In genomic region chr7:55488804-55489340, GRCh38 we compare ENCODE assay signal across 17 cellular contexts.
DNase-seq lines count a peak whose midpoint lies in the region; ATAC-seq and TF ChIP-seq lines count a peak whose summit lies in the region.
"Had no signal": no experiment of that assay in that cellular context is flagged by ENCODE, and none has a peak within 500 bp of the region (broad histone marks: within the 10 kb centered on the region; RNA-seq: fewer than 3 reads in every experiment).

No MANE protein-coding gene starts in this region.

- H3K9me3 ChIP-seq in CD4-positive, alpha-beta memory T cell (ENCODE audit: control insufficient read depth in 1 of 2, low read length in 2 of 2) = no peaks in the 10 kb centered on the region
- H3K9me3 ChIP-seq in heart left ventricle = no peaks in the 10 kb centered on the region
- H3K9me3 ChIP-seq: BLaER1, psoas muscle, upper lobe of left lung had no signal

- H3K4me3 ChIP-seq in CD4-positive, alpha-beta memory T cell (ENCODE audit: low read length in 2 of 2) = no peak overlapping the region
- H3K4me3 ChIP-seq in heart left ventricle = no peak overlapping the region
- H3K4me3 ChIP-seq: BLaER1, psoas muscle, upper lobe of left lung had no signal

- peaks cover 31% of the 10 kb centered on the region for H3K36me3 Mint-ChIP-seq in T-helper 2 cell treated with Interferon-gamma antibody and Interleukin-4, amounts not matched to agents 5 μg/mL and 100 μg/mL, for 36 hours (ENCODE audit: low read depth)
- peaks cover 66 to 91% of the 10 kb centered on the region in 2 donors for H3K36me3 Mint-ChIP-seq in CD4-positive, alpha-beta memory T cell
- H3K36me3 Mint-ChIP-seq in activated T-helper 17 cell treated with anti-CD3 and anti-CD28 coated beads, Interleukin-2, amount 50 U/mL, for 72 hours (ENCODE audit: low read depth) = peaks cover 100% of the 10 kb centered on the region
- peaks cover 28% of the 10 kb centered on the region for H3K36me3 Mint-ChIP-seq in nephron (ENCODE audit: low read depth)

- H3K9me3 Mint-ChIP-seq in T-helper 2 cell treated with Interferon-gamma antibody and Interleukin-4, amounts not matched to agents 5 μg/mL and 100 μg/mL, for 36 hours = no peaks in the 10 kb centered on the region
- H3K9me3 Mint-ChIP-seq in CD4-positive, alpha-beta memory T cell = no peaks in the 10 kb centered on the region
- no peaks in the 10 kb centered on the region for H3K9me3 Mint-ChIP-seq in activated T-helper 17 cell treated with anti-CD3 and anti-CD28 coated beads, Interleukin-2, amount 50 U/mL, for 72 hours
- no peaks in the 10 kb centered on the region for H3K9me3 Mint-ChIP-seq in nephron

- CTCF ChIA-PET in CD4-positive, alpha-beta memory T cell (lab: Charles Lee; ENCODE audit: partially characterized antibody) = interaction anchor here (0.7 to 1.3 kb wide), 2 partner anchors 28 to 56 kb away, joined by 3 read pairs; no protein-coding TSS in a partner anchor
- CTCF ChIA-PET in RWPE1 (lab: Yijun Ruan, JAX) = interaction anchor here (0.6 kb wide), 1 partner anchor 454 kb away, joined by 4 read pairs; no protein-coding TSS in a partner anchor

- POLR2A ChIA-PET in CD4-positive, alpha-beta memory T cell (lab: Charles Lee; ENCODE audit: partially characterized antibody) = interaction anchor here (1.5 kb wide), 1 partner anchor 84 kb away, joined by 11 read pairs; the partner anchor contains the start of gene VOPP1
- POLR2A ChIA-PET in RWPE1 (lab: Yijun Ruan, JAX; ENCODE audit: low non-redundant PET) = no interaction called here

- H3K27me3 Mint-ChIP-seq in T-helper 2 cell treated with Interferon-gamma antibody and Interleukin-4, amounts not matched to agents 5 μg/mL and 100 μg/mL, for 36 hours (ENCODE audit: low read depth) = no peaks in the 10 kb centered on the region
- H3K27me3 Mint-ChIP-seq in CD4-positive, alpha-beta memory T cell = no peaks in the 10 kb centered on the region
- no peaks in the 10 kb centered on the region for H3K27me3 Mint-ChIP-seq in activated T-helper 17 cell treated with anti-CD3 and anti-CD28 coated beads, Interleukin-2, amount 50 U/mL, for 72 hours
- H3K27me3 Mint-ChIP-seq in nephron (ENCODE audit: low read depth) = no peaks in the 10 kb centered on the region

- peaks cover 40% of the 10 kb centered on the region for H3K4me1 ChIP-seq in CD4-positive, alpha-beta memory T cell (ENCODE audit: insufficient read depth, low read length)
- peaks cover 0 to 7% (median 0%) of the 10 kb centered on the region in 12 donors for H3K4me1 ChIP-seq in heart left ventricle
- H3K4me1 ChIP-seq: psoas muscle, upper lobe of left lung had no signal

- no peak for TF ChIP-seq POLR2A in heart left ventricle (IDR thresholded peaks at IDR 0.05)

- no peak overlapping the region for H3K4me3 Mint-ChIP-seq in T-helper 2 cell treated with Interferon-gamma antibody and Interleukin-4, amounts not matched to agents 5 μg/mL and 100 μg/mL, for 36 hours
- H3K4me3 Mint-ChIP-seq in CD4-positive, alpha-beta memory T cell = peak overlapping the region in 2 of 8 donors; percentile 21 to 35
- no peak overlapping the region for H3K4me3 Mint-ChIP-seq in activated T-helper 17 cell treated with anti-CD3 and anti-CD28 coated beads, Interleukin-2, amount 50 U/mL, for 72 hours
- H3K4me3 Mint-ChIP-seq in nephron = no peak overlapping the region

- TF ChIP-seq CTCF in nephron (IDR thresholded peaks at IDR 0.05; ENCODE audit: unreplicated experiment in 3 of 3) (no peak), RWPE1 (conservative IDR thresholded peaks at IDR 0.05; ENCODE audit: low read depth) (no peak), heart left ventricle (IDR thresholded peaks at IDR 0.05) (no peak)

- ATAC-seq in activated T-helper 17 cell treated with anti-CD3 and anti-CD28 coated beads, Interleukin-2, amount 50 U/mL, for 72 hours (replicated peaks) = no peak
- no peak for ATAC-seq in heart left ventricle
- ATAC-seq: HepG2, left colon, psoas muscle had no signal

- no peaks in the 10 kb centered on the region for H3K27me3 ChIP-seq in CD4-positive, alpha-beta memory T cell (ENCODE audit: insufficient read depth, low read length)
- H3K27me3 ChIP-seq in heart left ventricle = no peaks in the 10 kb centered on the region
- H3K27me3 ChIP-seq: BLaER1, brain microvascular endothelial cell, upper lobe of left lung had no signal

- peaks cover 61% of the 10 kb centered on the region for H3K36me3 ChIP-seq in CD4-positive, alpha-beta memory T cell (ENCODE audit: insufficient read depth, low read length)
- peaks cover 0 to 79% (median 43%) of the 10 kb centered on the region in 9 donors for H3K36me3 ChIP-seq in heart left ventricle

- WGBS in heart left ventricle, 4 donors = 92 to 96% (median 94%) methylated on average over 6 of the region's 6 CpGs

- H3K27ac ChIP-seq in CD4-positive, alpha-beta memory T cell (ENCODE audit: low read depth, low read length) = peak overlapping the region; percentile 1
- no peak overlapping the region for H3K27ac ChIP-seq in RWPE1
- H3K27ac ChIP-seq in heart left ventricle = no peak overlapping the region
- H3K27ac ChIP-seq: BLaER1, brain microvascular endothelial cell, psoas muscle, upper lobe of left lung had no signal

- intact Hi-C loops in CD4-positive, alpha-beta memory T cell (cut with micrococcal nuclease) = no loop called here
- intact Hi-C loops in heart left ventricle (cut with DNase I) = no loop called here

- DNase-seq in T-helper 2 cell treated with Interferon-gamma antibody and Interleukin-4, amounts not matched to agents 5 μg/mL and 100 μg/mL, for 36 hours (ENCODE audit: low spot score) = no peak
- DNase-seq in T-helper 2 cell (no peak), AG08395 (ENCODE audit: low spot score) (no peak), RWPE1 (ENCODE audit: low spot score) (no peak), heart left ventricle (no peak)
- DNase-seq in CD4-positive, alpha-beta memory T cell = no peak
- DNase-seq: brain microvascular endothelial cell, left colon, NCI-H1436, NCI-H2171, NCI-H526 treated with DMSO at 0.1 percent for 48 hours, psoas muscle, upper lobe of left lung had no signal

- peak overlapping the region; percentile 35 for H3K27ac Mint-ChIP-seq in T-helper 2 cell treated with Interferon-gamma antibody and Interleukin-4, amounts not matched to agents 5 μg/mL and 100 μg/mL, for 36 hours
- peak overlapping the region; percentile 38 to 91 (median 76) for H3K27ac Mint-ChIP-seq in CD4-positive, alpha-beta memory T cell
- peak overlapping the region; percentile 84 for H3K27ac Mint-ChIP-seq in activated T-helper 17 cell treated with anti-CD3 and anti-CD28 coated beads, Interleukin-2, amount 50 U/mL, for 72 hours
- peak overlapping the region in 2 of 3 experiments; percentile 28 to 94 for H3K27ac Mint-ChIP-seq in nephron

- H3K4me1 Mint-ChIP-seq in T-helper 2 cell treated with Interferon-gamma antibody and Interleukin-4, amounts not matched to agents 5 μg/mL and 100 μg/mL, for 36 hours (ENCODE audit: low read depth) = peaks cover 17% of the 10 kb centered on the region
- peaks cover 38 to 80% (median 57%) of the 10 kb centered on the region in 4 donors for H3K4me1 Mint-ChIP-seq in CD4-positive, alpha-beta memory T cell
- peaks cover 53% of the 10 kb centered on the region for H3K4me1 Mint-ChIP-seq in activated T-helper 17 cell treated with anti-CD3 and anti-CD28 coated beads, Interleukin-2, amount 50 U/mL, for 72 hours
- H3K4me1 Mint-ChIP-seq in nephron = peaks cover 56% of the 10 kb centered on the region
